In the genomic region with DNA sequence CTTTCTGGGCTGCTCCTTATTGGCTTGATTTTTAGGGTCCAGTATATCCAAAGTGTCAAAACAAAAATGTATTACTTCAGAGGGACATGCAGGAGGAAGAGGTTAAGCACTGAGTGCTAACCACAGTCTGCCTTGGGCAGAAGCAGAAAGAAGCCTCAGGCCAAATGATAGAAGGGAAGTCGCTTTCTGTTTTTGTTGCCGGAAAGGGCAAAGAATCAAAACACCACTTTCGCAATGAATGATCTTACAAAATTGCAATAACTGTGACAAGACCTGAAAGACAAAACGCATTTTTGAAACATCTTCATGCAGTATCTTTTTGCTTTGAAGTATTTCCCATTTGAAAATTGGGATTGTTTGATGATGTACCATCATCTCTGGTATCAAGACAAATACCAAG, we compare ENCODE assay signal across 8 cellular contexts.
DNase-seq lines count a peak whose midpoint lies in the region; ATAC-seq, FAIRE-seq and TF ChIP-seq lines count a peak whose summit lies in the region.
"Had no signal": no experiment of that assay in that cellular context is flagged by ENCODE, and none has a peak within 500 bp of the region (broad histone marks: within the 10 kb centered on the region; RNA-seq: fewer than 3 reads in every experiment).

No MANE protein-coding gene starts in this region.

- H3K9ac ChIP-seq in MM.1S (ENCODE audit: low read length), result no peak overlapping the region

- H3K4me3 ChIP-seq in MM.1S (ENCODE audit: low read length), result peak overlapping the region; percentile 19
- H3K4me3 ChIP-seq in dorsolateral prefrontal cortex, result no peak overlapping the region

- no peaks in the 10 kb centered on the region for H3K79me2 ChIP-seq in MM.1S (ENCODE audit: low read length)

- TF ChIP-seq CTCF in MM.1S (IDR thresholded peaks at IDR 0.05; ENCODE audit: low read length) (no peak), dorsolateral prefrontal cortex (IDR thresholded peaks at IDR 0.05 in 54 of 56, conservative IDR thresholded peaks at IDR 0.05 in 2 of 56; ENCODE audit: low read depth in 1 of 56, partially characterized antibody in 56 of 56) (no peak), osteocyte (IDR thresholded peaks at IDR 0.05) (no peak)

- intact Hi-C loops in dorsolateral prefrontal cortex (cut with DNase I), result no loop called here

- no peak overlapping the region for H3K4me3 Mint-ChIP-seq in osteocyte (ENCODE audit: unreplicated experiment)

- H3K36me3 ChIP-seq in MM.1S (replicated peaks; ENCODE audit: insufficient read depth, low read length), result no peaks in the 10 kb centered on the region

- H3K9me2 ChIP-seq in MM.1S (replicated peaks; ENCODE audit: insufficient read depth, low read length), result no peaks in the 10 kb centered on the region

- no peaks in the 10 kb centered on the region for H3K36me3 Mint-ChIP-seq in osteocyte (ENCODE audit: unreplicated experiment)

- H3K9me3 ChIP-seq in MM.1S (replicated peaks; ENCODE audit: insufficient read depth, low read length), result no peaks in the 10 kb centered on the region

- ATAC-seq in GM18861 (IDR thresholded peaks at IDR 0.05; ENCODE audit: unreplicated experiment), result peak; percentile 69
- peak; percentile 81 for ATAC-seq in GM21723 (IDR thresholded peaks at IDR 0.05; ENCODE audit: unreplicated experiment)

- peak overlapping the region; percentile 54; the same call in 1 of the 2 replicates for H2AFZ ChIP-seq in MM.1S (ENCODE audit: low read length)

- H3K27me3 Mint-ChIP-seq in osteocyte (ENCODE audit: unreplicated experiment), result no peaks in the 10 kb centered on the region

- H3K27ac Mint-ChIP-seq in osteocyte (ENCODE audit: unreplicated experiment), result no peak overlapping the region

- peaks cover 17% of the 10 kb centered on the region for H3K4me1 ChIP-seq in MM.1S (ENCODE audit: low read length)

- H3K27ac ChIP-seq in MM.1S (ENCODE audit: low read length) (peak overlapping the region; percentile 5; the same call in 1 of the 2 replicates), dorsolateral prefrontal cortex (peak overlapping the region in 34 of 59 donors; percentile 0 to 78 (median 42))
- H3K27ac ChIP-seq: epithelial cell of prostate had no signal

- peak; percentile 51 for DNase-seq in MM.1S
- no peak for DNase-seq in dorsolateral prefrontal cortex
- DNase-seq in osteocyte (ENCODE audit: extremely low spot score, unreplicated experiment), result no peak
- DNase-seq in hepatic stellate cell (ENCODE audit: low spot score), result no peak
- no peak for DNase-seq in frontal cortex (ENCODE audit: low spot score in 2 of 2)

- H3K4me1 Mint-ChIP-seq in osteocyte (ENCODE audit: unreplicated experiment), result peaks cover 23% of the 10 kb centered on the region

- no peaks in the 10 kb centered on the region for H3F3A ChIP-seq in MM.1S (ENCODE audit: insufficient read depth, low read length)

- no peaks in the 10 kb centered on the region for H3K27me3 ChIP-seq in MM.1S (replicated peaks; ENCODE audit: insufficient read depth, low read length)
- H3K27me3 ChIP-seq in dorsolateral prefrontal cortex, result no peaks in the 10 kb centered on the region

- peak overlapping the region; percentile 40; the same call in 1 of the 2 replicates for H3K4me2 ChIP-seq in MM.1S (ENCODE audit: low read depth, low read length)

- FAIRE-seq in frontal cortex (lab: Jason Lieb, UNC), result no peak

- H4K20me1 ChIP-seq in MM.1S (ENCODE audit: insufficient read depth, low read length), result no peaks in the 10 kb centered on the region

- H3K9me3 Mint-ChIP-seq in osteocyte (ENCODE audit: unreplicated experiment), result peaks cover 4% of the 10 kb centered on the region
